ENCODE assay signal across 9 cellular contexts in the genomic region with DNA sequence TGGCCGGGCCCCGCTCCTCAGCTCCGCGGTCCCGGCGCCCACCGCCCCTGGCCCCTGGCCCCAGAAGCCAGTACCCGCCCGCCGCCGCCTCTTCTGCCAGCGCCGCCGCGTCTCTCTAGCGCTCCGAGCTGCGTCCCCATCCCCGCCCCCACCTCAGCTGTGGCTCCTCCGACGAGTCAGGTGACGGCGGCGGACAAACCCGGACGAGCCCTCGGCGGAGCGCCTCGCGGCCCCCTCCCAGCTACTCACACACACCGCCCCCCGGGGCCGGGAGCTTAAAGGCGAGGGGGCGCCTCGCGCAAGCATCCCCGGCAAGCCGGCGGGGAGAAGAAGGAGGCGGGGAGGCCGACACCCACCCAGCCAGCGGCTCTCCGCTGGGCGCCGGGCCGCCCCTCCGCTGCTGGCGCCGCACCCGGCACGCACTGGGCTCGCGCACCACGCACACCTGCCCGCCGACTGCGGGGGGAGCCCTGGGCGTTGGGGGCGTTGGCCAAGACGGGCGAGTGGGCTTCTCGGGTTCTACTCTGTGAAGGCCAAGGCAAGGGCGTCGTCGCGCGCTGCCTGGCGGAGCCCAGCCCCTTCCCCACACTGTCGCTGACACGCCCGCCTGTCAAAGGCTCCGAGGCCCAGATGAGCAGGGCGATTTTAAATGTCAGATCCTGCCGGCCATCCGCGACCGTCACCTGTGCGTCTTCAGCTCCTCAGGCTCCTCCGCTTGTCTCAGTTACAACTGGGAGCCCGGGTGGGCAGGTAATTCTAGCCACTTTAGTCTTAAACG. TPM values are rescaled to one million over a fixed set of nuclear protein-coding genes. Genes with fewer than 3 reads are reported as not detected.
DNase-seq lines count a peak whose midpoint lies in the region; ATAC-seq and TF ChIP-seq lines count a peak whose summit lies in the region.
"Had no signal": no experiment of that assay in that cellular context is flagged by ENCODE, and none has a peak within 500 bp of the region (broad histone marks: within the 10 kb centered on the region; RNA-seq: fewer than 3 reads in every experiment).

A gene with protein sequence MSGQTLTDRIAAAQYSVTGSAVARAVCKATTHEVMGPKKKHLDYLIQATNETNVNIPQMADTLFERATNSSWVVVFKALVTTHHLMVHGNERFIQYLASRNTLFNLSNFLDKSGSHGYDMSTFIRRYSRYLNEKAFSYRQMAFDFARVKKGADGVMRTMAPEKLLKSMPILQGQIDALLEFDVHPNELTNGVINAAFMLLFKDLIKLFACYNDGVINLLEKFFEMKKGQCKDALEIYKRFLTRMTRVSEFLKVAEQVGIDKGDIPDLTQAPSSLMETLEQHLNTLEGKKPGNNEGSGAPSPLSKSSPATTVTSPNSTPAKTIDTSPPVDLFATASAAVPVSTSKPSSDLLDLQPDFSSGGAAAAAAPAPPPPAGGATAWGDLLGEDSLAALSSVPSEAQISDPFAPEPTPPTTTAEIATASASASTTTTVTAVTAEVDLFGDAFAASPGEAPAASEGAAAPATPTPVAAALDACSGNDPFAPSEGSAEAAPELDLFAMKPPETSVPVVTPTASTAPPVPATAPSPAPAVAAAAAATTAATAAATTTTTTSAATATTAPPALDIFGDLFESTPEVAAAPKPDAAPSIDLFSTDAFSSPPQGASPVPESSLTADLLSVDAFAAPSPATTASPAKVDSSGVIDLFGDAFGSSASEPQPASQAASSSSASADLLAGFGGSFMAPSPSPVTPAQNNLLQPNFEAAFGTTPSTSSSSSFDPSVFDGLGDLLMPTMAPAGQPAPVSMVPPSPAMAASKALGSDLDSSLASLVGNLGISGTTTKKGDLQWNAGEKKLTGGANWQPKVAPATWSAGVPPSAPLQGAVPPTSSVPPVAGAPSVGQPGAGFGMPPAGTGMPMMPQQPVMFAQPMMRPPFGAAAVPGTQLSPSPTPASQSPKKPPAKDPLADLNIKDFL (minus strand): TSS at position 132 of the 778 bp plus-strand sequence. CDS start 1,174 bp downstream, outside the sequence.

- H3K27me3 Mint-ChIP-seq in activated T-cell treated with anti-CD3 and anti-CD28 coated beads, Interleukin-2, amount 50 U/mL, for 72 hours (ENCODE audit: low read depth): peaks cover 38% of the 10 kb centered on the region
- H3K27me3 Mint-ChIP-seq in activated CD4-positive, alpha-beta memory T cell treated with anti-CD3 and anti-CD28 coated beads, Interleukin-2, amount 10 ng/mL, durations not matched to agents 7 days and 5 days: peaks cover 37% of the 10 kb centered on the region
- peaks cover 3% of the 10 kb centered on the region for H3K27me3 Mint-ChIP-seq in HFFc6 (ENCODE audit: insufficient read depth)

- no peak for TF ChIP-seq CTCF in heart right ventricle (IDR thresholded peaks at IDR 0.05)
- TF ChIP-seq CTCF in HFFc6 (IDR thresholded peaks at IDR 0.05): no peak

- peak; percentile 41 to 55 for ATAC-seq in activated T-cell treated with anti-CD3 and anti-CD28 coated beads, Interleukin-2, amount 50 U/mL, for 72 hours (replicated peaks in 1 of 2)
- ATAC-seq in heart right ventricle: peak in 6 of 8 donors; percentile 55 to 90 (median 78)
- ATAC-seq in HG03460 (IDR thresholded peaks at IDR 0.05; ENCODE audit: unreplicated experiment): no peak

- 1% methylated on average over 80 to 82 of the region's 83 CpGs for WGBS in heart right ventricle, 2 donors

- no peak within 1 kb of the TSS for H3K9ac ChIP-seq in rectal smooth muscle tissue (ENCODE audit: low read length)

- H3K4me3 ChIP-seq in heart right ventricle (peak within 1 kb of the TSS; percentile 35 to 54 (median 50)), rectal smooth muscle tissue (ENCODE audit: low read length) (peak within 1 kb of the TSS; percentile 46)

- intact Hi-C loops in heart right ventricle (cut with DNase I): no loop called here

- no peak within 1 kb of the TSS for H3K27ac Mint-ChIP-seq in activated T-cell treated with anti-CD3 and anti-CD28 coated beads, Interleukin-2, amount 50 U/mL, for 72 hours
- no peak within 1 kb of the TSS for H3K27ac Mint-ChIP-seq in activated CD4-positive, alpha-beta memory T cell treated with anti-CD3 and anti-CD28 coated beads, Interleukin-2, amount 10 ng/mL, durations not matched to agents 7 days and 5 days
- no peak within 1 kb of the TSS for H3K27ac Mint-ChIP-seq in HFFc6

- peaks cover 2% of the 10 kb centered on the region in 2 donors for H3K36me3 Mint-ChIP-seq in activated T-cell treated with anti-CD3 and anti-CD28 coated beads, Interleukin-2, amount 50 U/mL, for 72 hours (ENCODE audit: insufficient read depth in 2 of 2)
- H3K36me3 Mint-ChIP-seq in activated CD4-positive, alpha-beta memory T cell treated with anti-CD3 and anti-CD28 coated beads, Interleukin-2, amount 10 ng/mL, durations not matched to agents 7 days and 5 days (ENCODE audit: low read depth): no peaks in the 10 kb centered on the region
- H3K36me3 Mint-ChIP-seq in HFFc6 (ENCODE audit: low read depth): peaks cover 13% of the 10 kb centered on the region

- no peaks in the 10 kb centered on the region for H3K36me3 ChIP-seq in heart right ventricle
- H3K36me3 ChIP-seq in rectal smooth muscle tissue (ENCODE audit: control insufficient read depth, insufficient read depth, low read length): no peaks in the 10 kb centered on the region

- peaks cover 0 to 14% (median 5%) of the 10 kb centered on the region in 9 donors for H3K4me1 ChIP-seq in heart right ventricle
- H3K4me1 ChIP-seq in rectal smooth muscle tissue (ENCODE audit: control insufficient read depth, insufficient read depth, low read length): no peaks in the 10 kb centered on the region

- POLR2A ChIA-PET in activated CD4-positive, alpha-beta memory T cell treated with anti-CD3 and anti-CD28 coated beads, Interleukin-2, amount 10 ng/mL, durations not matched to agents 7 days and 5 days (lab: Charles Lee): no interaction called here

- H3K27ac ChIP-seq in heart right ventricle: peak within 1 kb of the TSS in 2 of 10 donors; percentile 10 to 47
- no peak within 1 kb of the TSS for H3K27ac ChIP-seq in rectal smooth muscle tissue (ENCODE audit: low read depth, low read length)

- peak within 1 kb of the TSS; percentile 75 to 78 for H3K4me3 Mint-ChIP-seq in activated T-cell treated with anti-CD3 and anti-CD28 coated beads, Interleukin-2, amount 50 U/mL, for 72 hours
- no peak within 1 kb of the TSS for H3K4me3 Mint-ChIP-seq in activated CD4-positive, alpha-beta memory T cell treated with anti-CD3 and anti-CD28 coated beads, Interleukin-2, amount 10 ng/mL, durations not matched to agents 7 days and 5 days
- H3K4me3 Mint-ChIP-seq in HFFc6: no peak within 1 kb of the TSS

- H3K4me1 Mint-ChIP-seq in activated T-cell treated with anti-CD3 and anti-CD28 coated beads, Interleukin-2, amount 50 U/mL, for 72 hours (ENCODE audit: low read depth): peaks cover 4% of the 10 kb centered on the region
- peaks cover 3% of the 10 kb centered on the region for H3K4me1 Mint-ChIP-seq in activated CD4-positive, alpha-beta memory T cell treated with anti-CD3 and anti-CD28 coated beads, Interleukin-2, amount 10 ng/mL, durations not matched to agents 7 days and 5 days
- H3K4me1 Mint-ChIP-seq in HFFc6 (ENCODE audit: low read depth): no peaks in the 10 kb centered on the region

- H3K9me3 ChIP-seq in heart right ventricle: peaks cover 0 to 23% (median 4%) of the 10 kb centered on the region in 11 donors

- H3K27me3 ChIP-seq in heart right ventricle (peaks cover 14 to 71% (median 53%) of the 10 kb centered on the region in 7 donors), rectal smooth muscle tissue (ENCODE audit: control insufficient read depth, insufficient read depth, low read length) (peaks cover 8% of the 10 kb centered on the region)

- CTCF ChIA-PET in activated CD4-positive, alpha-beta memory T cell treated with anti-CD3 and anti-CD28 coated beads, Interleukin-2, amount 10 ng/mL, durations not matched to agents 7 days and 5 days (lab: Charles Lee): no interaction called here

- peak; percentile 89 for DNase-seq in G401 (ENCODE audit: low spot score)
- peak; percentile 27 for DNase-seq in KBM-7
- peak; percentile 1 to 12 for DNase-seq in activated T-cell treated with anti-CD3 and anti-CD28 coated beads, Interleukin-2, amount 50 U/mL, for 72 hours
- peak in 1 of 2 donors; percentile 22 for DNase-seq in heart right ventricle
- DNase-seq in activated CD4-positive, alpha-beta memory T cell treated with anti-CD3 and anti-CD28 coated beads, Interleukin-2, amount 10 ng/mL, durations not matched to agents 7 days and 5 days: no peak
- DNase-seq in HFFc6: no peak
- DNase-seq: naive B cell had no signal

- in situ Hi-C loops in G401 (cut with HindIII; ENCODE audit: low sequenced_read_pairs): no loop called here
- in situ Hi-C loops in KBM-7 (cut with MboI; ENCODE audit: low pct_unique_long_range_greater_than_20kb, low sequenced_read_pairs): no loop called here

- H3K9me3 Mint-ChIP-seq in activated T-cell treated with anti-CD3 and anti-CD28 coated beads, Interleukin-2, amount 50 U/mL, for 72 hours: peaks cover 2 to 4% of the 10 kb centered on the region in 2 donors
- no peaks in the 10 kb centered on the region for H3K9me3 Mint-ChIP-seq in activated CD4-positive, alpha-beta memory T cell treated with anti-CD3 and anti-CD28 coated beads, Interleukin-2, amount 10 ng/mL, durations not matched to agents 7 days and 5 days
- H3K9me3 Mint-ChIP-seq in HFFc6: peaks cover 21% of the 10 kb centered on the region

RNA-seq across cellular contexts. Expression of the gene that starts here (rescaled TPM):
- total RNA-seq in G401 (2014; rRNA removed; shearing (Covaris generic)): not detected in 2 replicates
- total RNA-seq in activated T-cell treated with anti-CD3 and anti-CD28 coated beads, Interleukin-2, amount 50 U/mL, for 72 hours: not detected
- total RNA-seq in heart right ventricle: 10 to 100 TPM in 3 of 10 donors, 1 to 10 TPM in 5, under 1 TPM in 2; 0.19 to 19.5 (median 4.9) TPM
- 1 to 10 TPM; 1.1 to 8.6 TPM for polyA plus RNA-seq in heart right ventricle
- total RNA-seq in activated CD4-positive, alpha-beta memory T cell treated with anti-CD3 and anti-CD28 coated beads, Interleukin-2, amount 10 ng/mL, durations not matched to agents 7 days and 5 days: not detected
- total RNA-seq in HFFc6 (2021; fragmentation: NEBNext Ultra II Directional; extraction: Animal tissue kit (Norgen Biotek cat#: 25700)): not detected

Comparison
In these comparisons a context has a peak if more than half of its experiments do, and no peak if none do; other contexts are left out.
1. Peak in DNase-seq in G401; RNA of the gene not detected or under 1 TPM.
2. Peak in DNase-seq and ATAC-seq in activated T-cell treated with anti-CD3 and anti-CD28 coated beads, Interleukin-2, amount 50 U/mL, for 72 hours; RNA of the gene not detected or under 1 TPM.
3. H3K4me3 Mint-ChIP-seq: peak in activated T-cell treated with anti-CD3 and anti-CD28 coated beads, Interleukin-2, amount 50 U/mL, for 72 hours (2 of 2); none in activated CD4-positive, alpha-beta memory T cell treated with anti-CD3 and anti-CD28 coated beads, Interleukin-2, amount 10 ng/mL, durations not matched to agents 7 days and 5 days (single experiment) and HFFc6 (single experiment).